ENCODE assay signal across 24 cellular contexts in genomic region chr16:5526826-5527225, GRCh38.
"Had no signal": no experiment of that assay in that cellular context is flagged by ENCODE, and none has a peak within 500 bp of the region (broad histone marks: within the 10 kb centered on the region; RNA-seq: fewer than 3 reads in every experiment).

No MANE protein-coding gene starts in this region.

- H3K4me3 ChIP-seq: colonic mucosa, esophagus squamous epithelium, gastrocnemius medialis, heart right ventricle, left lung, lower lobe of right lung, mucosa of descending colon had no signal

- H3K36me3 ChIP-seq: colonic mucosa, esophagus squamous epithelium, gastrocnemius medialis, heart right ventricle, left lung, lower lobe of right lung had no signal

- H3K27me3 ChIP-seq: colonic mucosa, gastrocnemius medialis had no signal

- H3K27ac ChIP-seq: colonic mucosa, epithelial cell of prostate, esophagus squamous epithelium, gastrocnemius medialis, heart right ventricle, left lung, lower lobe of right lung had no signal

- H3K4me3 Mint-ChIP-seq: dendritic cell treated with granulocyte-macrophage colony-stimulating factor and Interleukin-4, amounts not matched to agents 40 ng/mL and 50 ng/mL, for 4 days; effector memory CD8-positive, alpha-beta T cell; endodermal cell; mesothelial cell of epicardium had no signal

- H3K27me3 Mint-ChIP-seq: effector memory CD8-positive, alpha-beta T cell had no signal

- H3K4me1 Mint-ChIP-seq: mesothelial cell of epicardium had no signal

- ATAC-seq: effector memory CD8-positive, alpha-beta T cell; esophagus mucosa; gastrocnemius medialis; heart right ventricle; left cardiac atrium; left lung; left ventricle myocardium superior; lower lobe of right lung; mucosa of descending colon had no signal

- H3K9me3 Mint-ChIP-seq: mesothelial cell of epicardium had no signal

- H3K9me3 ChIP-seq: colonic mucosa, esophagus squamous epithelium, gastrocnemius medialis, heart right ventricle, lower lobe of right lung, mucosa of descending colon had no signal

- DNase-seq: colonic mucosa; cortex of kidney; effector CD8-positive, alpha-beta T cell; effector memory CD8-positive, alpha-beta T cell; endodermal cell; erythroblast; esophagus squamous epithelium; foreskin fibroblast; foreskin melanocyte; gastrocnemius medialis; glutamatergic neuron; head of caudate nucleus; heart right ventricle; hippocampal formation; left cardiac atrium; left lung; left ventricle myocardium superior; lower lobe of right lung; mesenchymal stem cell; mucosa of descending colon had no signal

- H3K27ac Mint-ChIP-seq: dendritic cell treated with granulocyte-macrophage colony-stimulating factor and Interleukin-4, amounts not matched to agents 40 ng/mL and 50 ng/mL, for 4 days; effector memory CD8-positive, alpha-beta T cell; endodermal cell; mesothelial cell of epicardium had no signal

- H3K36me3 Mint-ChIP-seq: mesothelial cell of epicardium had no signal
